ENCODE assay signal across 1 cellular context in genomic region chr2:218471070-218471469, GRCh38.
TF ChIP-seq lines count a peak whose summit lies in the region.

No MANE protein-coding gene starts in this region.

TF ChIP-seq in K562, 482 proteins besides CTCF, POLR2A, EP300 and RAD21:
- TF ChIP-seq HMBOX1 (IDR thresholded peaks at IDR 0.05) (peak; percentile 29; the same call in 1 of the 2 replicates), ETV6 (IDR thresholded peaks at IDR 0.05; ENCODE audit: borderline replicate concordance in 1 of 2, low read depth in 2 of 2, low read length in 1 of 2) (peak in 1 of 2 experiments; percentile 77; a peak in 1 of 4 replicates), ETV6 (CRISPR knock-in tag; IDR thresholded peaks at IDR 0.05; ENCODE audit: borderline replicate concordance) (no peak), ZNF584 (CRISPR knock-in tag; IDR thresholded peaks at IDR 0.05; ENCODE audit: low read depth) (no peak)
TF ChIP-seq in K562: peak in this region for 2.
